ENCODE assay signal across 8 cellular contexts in the genomic region with DNA sequence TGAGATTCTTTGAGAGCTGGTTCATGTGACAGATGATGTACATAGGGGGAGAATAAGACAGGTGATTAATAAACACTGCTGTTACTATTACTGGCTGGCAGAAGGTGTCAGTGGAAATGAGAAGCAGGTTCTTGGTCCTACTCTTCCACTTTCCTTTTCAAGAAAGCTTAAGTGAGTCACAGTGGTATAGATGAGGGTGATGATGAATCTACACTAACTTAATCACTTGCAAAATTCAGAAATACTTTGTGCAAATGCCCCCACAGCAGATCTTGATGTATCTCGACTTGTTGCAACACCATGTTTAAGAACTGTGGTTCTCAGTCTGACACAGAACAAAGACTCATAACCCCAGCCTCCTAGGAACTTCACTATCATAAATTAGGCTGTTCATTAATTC. TPM values are rescaled to one million over a fixed set of nuclear protein-coding genes. Genes with fewer than 3 reads are reported as not detected.
DNase-seq lines count a peak whose midpoint lies in the region; ATAC-seq and TF ChIP-seq lines count a peak whose summit lies in the region.

No MANE protein-coding gene starts in this region.

- no peaks in the 10 kb centered on the region for H3K27me3 Mint-ChIP-seq in activated T-helper 17 cell treated with anti-CD3 and anti-CD28 coated beads, Interleukin-2, amount 50 U/mL, for 72 hours

- no peak for TF ChIP-seq CTCF in suprapubic skin (IDR thresholded peaks at IDR 0.05)

- no peak for TF ChIP-seq EP300 in suprapubic skin (IDR thresholded peaks at IDR 0.05)

- H3K27ac ChIP-seq in suprapubic skin = no peak overlapping the region

- peak; percentile 74 for ATAC-seq in GM19043 (IDR thresholded peaks at IDR 0.05; ENCODE audit: low read depth, unreplicated experiment)
- ATAC-seq in HG03108 (IDR thresholded peaks at IDR 0.05; ENCODE audit: unreplicated experiment) = peak; percentile 62
- peak; percentile 91 for ATAC-seq in activated T-helper 17 cell treated with anti-CD3 and anti-CD28 coated beads, Interleukin-2, amount 50 U/mL, for 72 hours (replicated peaks)

- no peak for TF ChIP-seq POLR2A in suprapubic skin (IDR thresholded peaks at IDR 0.05)

- no peaks in the 10 kb centered on the region for H3K9me3 ChIP-seq in suprapubic skin

- peaks cover 60% of the 10 kb centered on the region for H3K4me1 Mint-ChIP-seq in activated T-helper 17 cell treated with anti-CD3 and anti-CD28 coated beads, Interleukin-2, amount 50 U/mL, for 72 hours

- H3K4me3 ChIP-seq in suprapubic skin = no peak overlapping the region

- DNase-seq in AML-193 (lab: John Stamatoyannopoulos, UW) (peak; percentile 45 to 52), NCI-H748 treated with DMSO at 0.1 percent for 48 hours (lab: John Stamatoyannopoulos, UW) (no peak), GOT3 (lab: John Stamatoyannopoulos, UW) (no peak), suprapubic skin (ENCODE audit: low spot score in 2 of 2) (no peak), NAMALWA (ENCODE audit: low spot score) (no peak)

- peak overlapping the region; percentile 81 for H3K4me3 Mint-ChIP-seq in activated T-helper 17 cell treated with anti-CD3 and anti-CD28 coated beads, Interleukin-2, amount 50 U/mL, for 72 hours

- H3K36me3 ChIP-seq in suprapubic skin = no peaks in the 10 kb centered on the region

- H3K9me3 Mint-ChIP-seq in activated T-helper 17 cell treated with anti-CD3 and anti-CD28 coated beads, Interleukin-2, amount 50 U/mL, for 72 hours = peaks cover 5% of the 10 kb centered on the region

- peak overlapping the region; percentile 85 for H3K27ac Mint-ChIP-seq in activated T-helper 17 cell treated with anti-CD3 and anti-CD28 coated beads, Interleukin-2, amount 50 U/mL, for 72 hours

- no peaks in the 10 kb centered on the region for H3K27me3 ChIP-seq in suprapubic skin

- WGBS in suprapubic skin = 78% methylated on average over 1 of the region's 1 CpG

- H3K36me3 Mint-ChIP-seq in activated T-helper 17 cell treated with anti-CD3 and anti-CD28 coated beads, Interleukin-2, amount 50 U/mL, for 72 hours (ENCODE audit: low read depth) = no peaks in the 10 kb centered on the region

- peaks cover 39% of the 10 kb centered on the region for H3K4me1 ChIP-seq in suprapubic skin

RNA-seq across cellular contexts. Expression of a gene that starts 35.9 kb away (rescaled TPM):
- total RNA-seq in activated T-helper 17 cell treated with anti-CD3 and anti-CD28 coated beads, Interleukin-2, amount 50 U/mL, for 72 hours = 10 to 100 TPM; 53.0 to 53.1 TPM
- 10 to 100 TPM; 16.9 to 42.1 (median 32.9) TPM for total RNA-seq in suprapubic skin

Comparison
In these comparisons a context has a peak if more than half of its experiments do, and no peak if none do; other contexts are left out.
1. DNase-seq: peak in AML-193 (2 of 2); none in NCI-H748 treated with DMSO at 0.1 percent for 48 hours (single experiment), GOT3 (single experiment), suprapubic skin (0 of 2) and NAMALWA (single experiment).
2. Peak in every context shown above with its lines, with median percentiles within 50 percentile points of each other: ATAC-seq.